Comparison of ENCODE assay signal across 18 cellular contexts in the genomic region with DNA sequence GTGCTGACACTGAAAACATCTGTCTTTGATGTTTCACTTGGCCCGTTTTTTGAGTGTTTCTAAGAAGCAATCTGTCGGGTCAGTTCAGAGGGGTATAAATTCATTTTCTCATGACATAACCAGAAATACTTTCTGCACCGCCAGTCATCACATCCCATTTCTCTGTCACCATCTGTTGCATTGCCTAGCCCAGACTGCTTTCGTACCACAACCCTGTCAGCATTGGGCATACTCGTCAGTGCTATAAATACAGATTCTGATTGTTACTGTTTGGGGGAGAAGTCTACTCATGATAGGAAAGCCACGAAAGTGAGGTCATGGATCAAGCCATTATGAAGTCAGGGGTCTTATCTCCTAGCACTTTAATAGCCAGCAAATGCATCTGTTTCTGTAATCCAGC.
"Had no signal": no experiment of that assay in that cellular context is flagged by ENCODE, and none has a peak within 500 bp of the region (broad histone marks: within the 10 kb centered on the region; RNA-seq: fewer than 3 reads in every experiment).

No MANE protein-coding gene starts in this region.

- ATAC-seq: activated CD4-positive, alpha-beta T cell treated with anti-CD3 and anti-CD28 coated beads for 36 hours had no signal

- DNase-seq: activated CD4-positive, alpha-beta memory T cell treated with anti-CD3 and anti-CD28 coated beads, Interleukin-2, amount 10 ng/mL, durations not matched to agents 7 days and 5 days; activated CD4-positive, alpha-beta T cell treated with anti-CD3 and anti-CD28 coated beads for 36 hours; activated naive CD4-positive, alpha-beta T cell treated with anti-CD3 and anti-CD28 coated beads, Interleukin-2, amount 50 U/mL, for 16 hours; activated T-cell treated with anti-CD3 and anti-CD28 coated beads, Interleukin-2, amount 50 U/mL, for 24 hours; erythroblast; hippocampal formation; kidney; left ventricle myocardium inferior; occipital lobe; stimulated activated CD4-positive, alpha-beta T cell treated with anti-CD3 and anti-CD28 coated beads, Interleukin-15, amount 100 ng/mL, for 24 hours; stimulated activated CD4-positive, alpha-beta T cell treated with anti-CD3 and anti-CD28 coated beads, Interleukin-4, amount 100 ng/mL, for 24 hours; stimulated activated naive CD4-positive, alpha-beta T cell; trophoblast cell; WERI-Rb-1 had no signal

- H3K36me3 ChIP-seq: left ventricle myocardium inferior, right atrium auricular region, WERI-Rb-1 had no signal

- H3K9me3 ChIP-seq: left ventricle myocardium inferior, right atrium auricular region had no signal

- H3K27ac ChIP-seq: dorsolateral prefrontal cortex, left ventricle myocardium inferior, right atrium auricular region, skin epidermis, WERI-Rb-1 had no signal

- H3K27me3 ChIP-seq: dorsolateral prefrontal cortex, right atrium auricular region had no signal

- H3K4me1 ChIP-seq: left ventricle myocardium inferior, right atrium auricular region had no signal

- FAIRE-seq: astrocyte, kidney had no signal

- H3K4me3 ChIP-seq: dorsolateral prefrontal cortex, left ventricle myocardium inferior, right atrium auricular region, skin epidermis had no signal
